Comparison of ENCODE assay signal across 29 cellular contexts in the genomic region with DNA sequence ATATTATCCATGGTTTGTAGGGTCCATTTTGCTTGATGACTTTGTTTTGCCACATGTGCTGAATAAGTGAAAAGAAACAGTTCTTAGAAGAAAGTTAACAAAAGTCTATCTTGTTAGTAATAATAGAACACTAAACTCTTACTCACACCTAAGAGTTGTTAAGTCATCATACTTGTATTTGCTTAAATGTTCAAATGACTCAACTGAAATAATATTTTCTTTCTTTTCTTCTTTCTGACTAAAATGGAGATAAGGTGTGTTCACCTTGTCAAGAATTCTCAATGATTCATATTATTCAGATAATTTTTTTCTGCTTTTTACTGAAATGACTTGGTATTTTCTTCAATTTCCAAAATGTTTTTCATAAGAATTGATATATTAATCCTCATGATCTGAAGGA.
A peak's percentile ranks its signal among the peaks of the same experiment; 100 is the strongest.
DNase-seq lines count a peak whose midpoint lies in the region; ATAC-seq and TF ChIP-seq lines count a peak whose summit lies in the region.
"Had no signal": no experiment of that assay in that cellular context is flagged by ENCODE, and none has a peak within 500 bp of the region (broad histone marks: within the 10 kb centered on the region; RNA-seq: fewer than 3 reads in every experiment).

No MANE protein-coding gene starts in this region.

- no peak overlapping the region for H3K4me3 Mint-ChIP-seq in activated CD4-positive, alpha-beta T cell treated with anti-CD3 and anti-CD28 coated beads for 36 hours
- no peak overlapping the region for H3K4me3 Mint-ChIP-seq in effector memory CD8-positive, alpha-beta T cell
- no peak overlapping the region for H3K4me3 Mint-ChIP-seq in CD4-positive, alpha-beta memory T cell
- H3K4me3 Mint-ChIP-seq: activated naive CD8-positive, alpha-beta T cell treated with anti-CD3 and anti-CD28 coated beads, Interleukin-2, amount 10 ng/mL, durations not matched to agents 7 days and 5 days; B cell; CD8-positive, alpha-beta memory T cell; H9; stimulated activated naive CD8-positive, alpha-beta T cell treated with anti-CD3 and anti-CD28 coated beads, Interleukin-15, amount 100 ng/mL, for 72 hours had no signal

- DNase-seq in EL: peak; percentile 6
- peak; percentile 35 for DNase-seq in LHCN-M2 (ENCODE audit: low read depth)
- no peak for DNase-seq in body of pancreas
- DNase-seq in iris pigment epithelial cell (ENCODE audit: low read depth): peak; percentile 4
- no peak for DNase-seq in activated CD4-positive, alpha-beta T cell treated with anti-CD3 and anti-CD28 coated beads for 36 hours
- DNase-seq in effector memory CD8-positive, alpha-beta T cell: no peak
- no peak for DNase-seq in superior temporal gyrus (ENCODE audit: extremely low spot score)
- DNase-seq in CD4-positive, alpha-beta memory T cell: no peak
- DNase-seq: activated CD4-positive, alpha-beta T cell treated with anti-CD3 and anti-CD28 coated beads for 48 hours; activated effector memory CD4-positive, alpha-beta T cell treated with anti-CD3 and anti-CD28 coated beads, Interleukin-2, amount 50 U/mL, for 16 hours; activated naive CD8-positive, alpha-beta T cell treated with anti-CD3 and anti-CD28 coated beads, Interleukin-2, amount 10 ng/mL, durations not matched to agents 7 days and 5 days; activated T-cell treated with anti-CD3 and anti-CD28 coated beads, Interleukin-2, amount 50 U/mL, for 1 hour; CD8-positive, alpha-beta memory T cell; gastrocnemius medialis; H9; KG1; left ventricle myocardium inferior; NCI-H1436 treated with DMSO at 0.1 percent for 48 hours; NCI-H2107; NCI-H446; NCI-H82; stimulated activated naive CD8-positive, alpha-beta T cell treated with anti-CD3 and anti-CD28 coated beads, Interleukin-15, amount 100 ng/mL, for 72 hours; T-helper 2 cell; transverse colon had no signal

- no peaks in the 10 kb centered on the region for H3K27me3 Mint-ChIP-seq in activated CD4-positive, alpha-beta T cell treated with anti-CD3 and anti-CD28 coated beads for 36 hours
- no peaks in the 10 kb centered on the region for H3K27me3 Mint-ChIP-seq in effector memory CD8-positive, alpha-beta T cell
- H3K27me3 Mint-ChIP-seq in CD4-positive, alpha-beta memory T cell: no peaks in the 10 kb centered on the region
- H3K27me3 Mint-ChIP-seq: activated naive CD8-positive, alpha-beta T cell treated with anti-CD3 and anti-CD28 coated beads, Interleukin-2, amount 10 ng/mL, durations not matched to agents 7 days and 5 days; B cell; CD8-positive, alpha-beta memory T cell; stimulated activated naive CD8-positive, alpha-beta T cell treated with anti-CD3 and anti-CD28 coated beads, Interleukin-15, amount 100 ng/mL, for 72 hours had no signal

- peaks cover 5% of the 10 kb centered on the region for H3K9me3 Mint-ChIP-seq in activated CD4-positive, alpha-beta T cell treated with anti-CD3 and anti-CD28 coated beads for 36 hours (ENCODE audit: low read depth)
- peaks cover 5 to 7% of the 10 kb centered on the region in 2 donors for H3K9me3 Mint-ChIP-seq in effector memory CD8-positive, alpha-beta T cell
- peaks cover 0 to 7% (median 0%) of the 10 kb centered on the region in 8 donors for H3K9me3 Mint-ChIP-seq in CD4-positive, alpha-beta memory T cell
- H3K9me3 Mint-ChIP-seq: H9 had no signal

- H3K27ac ChIP-seq in body of pancreas: no peak overlapping the region
- H3K27ac ChIP-seq in CD4-positive, alpha-beta memory T cell (ENCODE audit: low read depth, low read length): no peak overlapping the region
- H3K27ac ChIP-seq: gastrocnemius medialis, left ventricle myocardium inferior, neutrophil, prostate gland, SK-N-MC, transverse colon, VCaP had no signal

- no peaks in the 10 kb centered on the region for H3K27me3 ChIP-seq in body of pancreas
- no peaks in the 10 kb centered on the region for H3K27me3 ChIP-seq in CD4-positive, alpha-beta memory T cell (ENCODE audit: insufficient read depth, low read length)
- H3K27me3 ChIP-seq: gastrocnemius medialis, neutrophil, transverse colon had no signal

- CTCF ChIA-PET in activated CD4-positive, alpha-beta T cell treated with anti-CD3 and anti-CD28 coated beads for 36 hours (lab: Charles Lee): no interaction called here
- CTCF ChIA-PET in CD4-positive, alpha-beta memory T cell (lab: Charles Lee; ENCODE audit: partially characterized antibody): no interaction called here

- intact Hi-C loops in body of pancreas (cut with DNase I): no loop called here
- intact Hi-C loops in activated CD4-positive, alpha-beta T cell treated with anti-CD3 and anti-CD28 coated beads for 36 hours (cut with DNase I, micrococcal nuclease): no loop called here
- intact Hi-C loops in CD4-positive, alpha-beta memory T cell (cut with micrococcal nuclease): no loop called here

- TF ChIP-seq CTCF in body of pancreas (IDR thresholded peaks at IDR 0.05): no peak

- no peak for TF ChIP-seq POLR2A in body of pancreas (IDR thresholded peaks at IDR 0.05)

- H3K36me3 ChIP-seq in body of pancreas (replicated peaks in 1 of 2; ENCODE audit: insufficient read depth in 1 of 2, low read depth in 2 of 2): no peaks in the 10 kb centered on the region
- H3K36me3 ChIP-seq in CD4-positive, alpha-beta memory T cell (ENCODE audit: insufficient read depth, low read length): no peaks in the 10 kb centered on the region
- H3K36me3 ChIP-seq: gastrocnemius medialis, left ventricle myocardium inferior, neutrophil, prostate gland, transverse colon had no signal

- no peaks in the 10 kb centered on the region for H3K4me1 Mint-ChIP-seq in activated CD4-positive, alpha-beta T cell treated with anti-CD3 and anti-CD28 coated beads for 36 hours
- H3K4me1 Mint-ChIP-seq in effector memory CD8-positive, alpha-beta T cell (ENCODE audit: low read depth in 2 of 2): no peaks in the 10 kb centered on the region
- H3K4me1 Mint-ChIP-seq in CD4-positive, alpha-beta memory T cell: no peaks in the 10 kb centered on the region
- H3K4me1 Mint-ChIP-seq: activated naive CD8-positive, alpha-beta T cell treated with anti-CD3 and anti-CD28 coated beads, Interleukin-2, amount 10 ng/mL, durations not matched to agents 7 days and 5 days; B cell; CD8-positive, alpha-beta memory T cell; H9; stimulated activated naive CD8-positive, alpha-beta T cell treated with anti-CD3 and anti-CD28 coated beads, Interleukin-15, amount 100 ng/mL, for 72 hours had no signal

- no peak overlapping the region for H3K4me3 ChIP-seq in body of pancreas
- no peak overlapping the region for H3K4me3 ChIP-seq in CD4-positive, alpha-beta memory T cell (ENCODE audit: low read length in 2 of 2)
- H3K4me3 ChIP-seq: gastrocnemius medialis, left ventricle myocardium inferior, prostate gland, SK-N-MC, transverse colon had no signal

- H3K27ac Mint-ChIP-seq in activated CD4-positive, alpha-beta T cell treated with anti-CD3 and anti-CD28 coated beads for 36 hours: no peak overlapping the region
- no peak overlapping the region for H3K27ac Mint-ChIP-seq in effector memory CD8-positive, alpha-beta T cell
- no peak overlapping the region for H3K27ac Mint-ChIP-seq in CD4-positive, alpha-beta memory T cell
- H3K27ac Mint-ChIP-seq: activated naive CD8-positive, alpha-beta T cell treated with anti-CD3 and anti-CD28 coated beads, Interleukin-2, amount 10 ng/mL, durations not matched to agents 7 days and 5 days; B cell; CD8-positive, alpha-beta memory T cell; H9; stimulated activated naive CD8-positive, alpha-beta T cell treated with anti-CD3 and anti-CD28 coated beads, Interleukin-15, amount 100 ng/mL, for 72 hours had no signal

- no peaks in the 10 kb centered on the region for H3K36me3 Mint-ChIP-seq in activated CD4-positive, alpha-beta T cell treated with anti-CD3 and anti-CD28 coated beads for 36 hours (ENCODE audit: low read depth)
- H3K36me3 Mint-ChIP-seq in effector memory CD8-positive, alpha-beta T cell (ENCODE audit: insufficient read depth): no peaks in the 10 kb centered on the region
- H3K36me3 Mint-ChIP-seq in CD4-positive, alpha-beta memory T cell: no peaks in the 10 kb centered on the region
- H3K36me3 Mint-ChIP-seq: activated naive CD8-positive, alpha-beta T cell treated with anti-CD3 and anti-CD28 coated beads, Interleukin-2, amount 10 ng/mL, durations not matched to agents 7 days and 5 days; CD8-positive, alpha-beta memory T cell had no signal

- ATAC-seq in body of pancreas: peak; percentile 24
- no peak for ATAC-seq in activated CD4-positive, alpha-beta T cell treated with anti-CD3 and anti-CD28 coated beads for 36 hours
- no peak for ATAC-seq in effector memory CD8-positive, alpha-beta T cell (replicated peaks)
- ATAC-seq: gastrocnemius medialis; stimulated activated naive CD8-positive, alpha-beta T cell treated with anti-CD3 and anti-CD28 coated beads, Interleukin-15, amount 100 ng/mL, for 72 hours had no signal

- H3K4me1 ChIP-seq in body of pancreas: no peaks in the 10 kb centered on the region
- H3K4me1 ChIP-seq in CD4-positive, alpha-beta memory T cell (ENCODE audit: insufficient read depth, low read length): no peaks in the 10 kb centered on the region
- H3K4me1 ChIP-seq: gastrocnemius medialis, left ventricle myocardium inferior, prostate gland, transverse colon had no signal

- no peaks in the 10 kb centered on the region for H3K9me3 ChIP-seq in body of pancreas
- no peaks in the 10 kb centered on the region for H3K9me3 ChIP-seq in CD4-positive, alpha-beta memory T cell (ENCODE audit: control insufficient read depth in 1 of 2, low read length in 2 of 2)
- H3K9me3 ChIP-seq: gastrocnemius medialis, left ventricle myocardium inferior, neutrophil, prostate gland, transverse colon had no signal

- POLR2A ChIA-PET in activated CD4-positive, alpha-beta T cell treated with anti-CD3 and anti-CD28 coated beads for 36 hours (lab: Charles Lee): no interaction called here
- POLR2A ChIA-PET in CD4-positive, alpha-beta memory T cell (lab: Charles Lee; ENCODE audit: partially characterized antibody): no interaction called here

Comparison
In these comparisons a context has a peak if more than half of its experiments do, and no peak if none do; other contexts are left out.
1. DNase-seq: peak in EL (single experiment), LHCN-M2 (single experiment) and iris pigment epithelial cell (single experiment); none in body of pancreas (0 of 4), activated CD4-positive, alpha-beta T cell treated with anti-CD3 and anti-CD28 coated beads for 36 hours (single experiment), effector memory CD8-positive, alpha-beta T cell (0 of 3), superior temporal gyrus (single experiment) and CD4-positive, alpha-beta memory T cell (0 of 5).